20 cellular contexts compared by ENCODE assay signal in the genomic region with DNA sequence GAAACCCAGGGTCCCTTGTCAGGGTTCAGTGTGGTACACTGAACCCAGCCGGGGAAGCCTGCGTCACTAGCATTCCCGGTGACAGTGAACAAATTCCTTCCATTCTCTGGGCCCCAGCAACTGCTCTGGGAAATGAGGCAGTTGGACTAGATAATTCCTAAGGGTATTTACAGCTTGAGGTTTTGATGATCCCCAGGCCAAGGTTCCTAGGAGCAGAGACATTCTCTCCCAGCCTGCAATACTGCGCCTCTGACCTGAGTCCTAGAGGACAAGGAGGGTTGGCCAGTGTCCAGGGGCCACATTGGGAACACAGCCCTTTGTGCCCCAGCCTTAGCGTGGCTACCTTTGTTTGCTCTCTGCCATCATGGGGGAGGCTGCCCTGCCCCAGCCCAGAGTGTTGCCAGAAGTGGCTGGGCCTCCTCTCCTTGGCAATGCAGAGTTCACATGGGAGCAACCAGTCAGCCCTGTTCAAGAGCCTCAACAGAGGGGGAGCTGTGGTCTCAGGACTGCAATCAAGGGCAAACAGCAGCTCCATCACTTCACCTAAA.
A peak's percentile ranks its signal among the peaks of the same experiment; 100 is the strongest.
DNase-seq lines count a peak whose midpoint lies in the region; ATAC-seq, FAIRE-seq and TF ChIP-seq lines count a peak whose summit lies in the region.
"Had no signal": no experiment of that assay in that cellular context is flagged by ENCODE, and none has a peak within 500 bp of the region (broad histone marks: within the 10 kb centered on the region; RNA-seq: fewer than 3 reads in every experiment).

No MANE protein-coding gene starts in this region.

- no peak for FAIRE-seq in GM12878 (lab: Jason Lieb, UNC)
- FAIRE-seq: frontal cortex, G401.6 had no signal

- TF ChIP-seq RAD21 in GM12878 (IDR thresholded peaks at IDR 0.05; ENCODE audit: insufficient read depth, low read depth, low read length) = 0 out of 2 replicates have a peak, but pooled peaks have one; percentile 10

- SMC1A ChIA-PET in GM12878 (lab: Charles Lee; ENCODE audit: uncharacterized antibody, unreplicated experiment) = no interaction called here

- no peak overlapping the region for H4K8ac ChIP-seq in neuronal stem cell (ENCODE audit: low read depth, low read length)

- TF ChIP-seq EP300 in GM12878 (IDR thresholded peaks at IDR 0.05; ENCODE audit: borderline replicate concordance in 1 of 2, control insufficient read depth in 1 of 2, low read depth in 2 of 2, low read length in 2 of 2) = no peak

- no peaks in the 10 kb centered on the region for H4K20me1 ChIP-seq in GM12878 (ENCODE audit: control insufficient read depth, insufficient read depth)

- no peak overlapping the region for H2BK12ac ChIP-seq in neuronal stem cell (ENCODE audit: low read length)

- no peak overlapping the region for H3K4ac ChIP-seq in neuronal stem cell (ENCODE audit: low read length)

- no peaks in the 10 kb centered on the region for H3K36me3 ChIP-seq in GM12878 (ENCODE audit: control insufficient read depth in 2 of 2, insufficient read depth in 2 of 2, low read length in 1 of 2)
- no peaks in the 10 kb centered on the region for H3K36me3 ChIP-seq in neuronal stem cell (replicated peaks in 1 of 2; ENCODE audit: control insufficient read depth in 2 of 2, insufficient read depth in 2 of 2, low read length in 2 of 2)

- no peak overlapping the region for H2BK120ac ChIP-seq in neuronal stem cell (ENCODE audit: low read depth, low read length)

- H3K4me1 ChIP-seq in GM12878 (ENCODE audit: control insufficient read depth, insufficient read depth, low read length) = no peaks in the 10 kb centered on the region
- H3K4me1 ChIP-seq in neuronal stem cell (ENCODE audit: control insufficient read depth in 2 of 2, insufficient read depth in 1 of 2, low read depth in 1 of 2, low read length in 2 of 2) = peaks cover 0 to 3% of the 10 kb centered on the region in 2 donors

- TF ChIP-seq POLR2A in GM12878 (IDR thresholded peaks at IDR 0.05; ENCODE audit: low read depth, low read length) = no peak

- intact Hi-C loops in GM12878 (cut with micrococcal nuclease; ENCODE audit: unreplicated experiment) = no loop called here
- intact Hi-C loops in left cardiac atrium (cut with DNase I) = no loop called here

- peak; percentile 49 for DNase-seq in EH (ENCODE audit: low read depth)
- no peak for DNase-seq in GM12878 (ENCODE audit: low read depth, low spot score)
- DNase-seq in left cardiac atrium = peak; percentile 33
- DNase-seq in neuronal stem cell (ENCODE audit: low spot score) = no peak
- no peak for DNase-seq in hepatic stellate cell (ENCODE audit: low spot score)
- no peak for DNase-seq in effector CD8-positive, alpha-beta T cell (lab: John Stamatoyannopoulos, UW)
- no peak for DNase-seq in DMS53 treated with DMSO at 0.1 percent for 48 hours (lab: John Stamatoyannopoulos, UW; ENCODE audit: unreplicated experiment)
- no peak for DNase-seq in activated CD4-positive, alpha-beta T cell treated with anti-CD3 and anti-CD28 coated beads for 4 hours
- DNase-seq: activated CD8-positive, alpha-beta memory T cell treated with anti-CD3 and anti-CD28 coated beads for 24 hours; cortex of kidney; naive B cell; NCI-H1436; NCI-H774; PC-3; stimulated activated CD4-positive, alpha-beta T cell treated with anti-CD3 and anti-CD28 coated beads, Interleukin-2, amount 100 ng/mL, for 48 hours; T-helper 2 cell had no signal

- H3K18ac ChIP-seq in neuronal stem cell (ENCODE audit: low read length) = peak overlapping the region; percentile 63

- no peak overlapping the region for H2BK15ac ChIP-seq in neuronal stem cell (ENCODE audit: low read length)

- no peak overlapping the region for H3K14ac ChIP-seq in neuronal stem cell (ENCODE audit: low read length)

- no peak overlapping the region for H3K4me2 ChIP-seq in GM12878 (ENCODE audit: control insufficient read depth, insufficient read depth)
- H3K4me2 ChIP-seq in neuronal stem cell (ENCODE audit: insufficient read depth, low read length, poor library complexity, severe bottlenecking) = no peak overlapping the region

- CTCF ChIA-PET in GM12878 (lab: Yijun Ruan, JAX) = interaction anchor here (0.6 kb wide), 1 partner anchor 58 kb away, joined by 4 read pairs; no protein-coding TSS in a partner anchor

- 47% methylated on average over 5 of the region's 5 CpGs for WGBS in GM12878 (ENCODE audit: insufficient coverage, insufficient replicate concordance, low lambda C conversion rate, missing lambda C conversion rate)
- WGBS in neuronal stem cell (ENCODE audit: extremely low coverage in 2 of 2, insufficient read length in 2 of 2, insufficient replicate concordance in 1 of 2), 2 donors = no CpG with 5 or more reads among the region's 5 CpGs

- no peaks in the 10 kb centered on the region for H3K79me2 ChIP-seq in GM12878 (ENCODE audit: control insufficient read depth, insufficient read depth, low read length)

- in situ Hi-C loops in GM12878 (cut with MboI) = no loop called here

- H3K23ac ChIP-seq in neuronal stem cell (ENCODE audit: low read depth, low read length, poor library complexity) = no peak overlapping the region

- H2AK5ac ChIP-seq in neuronal stem cell (ENCODE audit: low read depth, low read length) = no peak overlapping the region

- ATAC-seq in GM12878 (no peak), left cardiac atrium (peak; percentile 34 to 41)
- ATAC-seq: HCT116, PC-3 had no signal

- H4K91ac ChIP-seq in neuronal stem cell (ENCODE audit: low read depth, low read length, poor library complexity) = no peak overlapping the region

- RAD21 ChIA-PET in GM12878 (lab: Charles Lee; ENCODE audit: unreplicated experiment) = no interaction called here

- no peaks in the 10 kb centered on the region for H3K27me3 ChIP-seq in GM12878 (replicated peaks in 1 of 2; ENCODE audit: control insufficient read depth in 2 of 2, insufficient read depth in 2 of 2, low read length in 1 of 2)
- H3K27me3 ChIP-seq in neuronal stem cell (ENCODE audit: control insufficient read depth in 3 of 3, insufficient read depth in 3 of 3, low read depth in 1 of 3, low read length in 3 of 3) = peaks cover 0 to 10% (median 0%) of the 10 kb centered on the region in 3 experiments

- no peaks in the 10 kb centered on the region for H3K79me1 ChIP-seq in neuronal stem cell (ENCODE audit: low read depth, low read length)

- no TSS peak for BruUV-seq in GM12878 (replicated peaks; lab: Mats Ljungman, UMichigan)

- H3K9ac ChIP-seq in GM12878 (ENCODE audit: control insufficient read depth, insufficient read depth, low read length) (no peak overlapping the region), neuronal stem cell (ENCODE audit: low read depth, low read length, poor library complexity) (no peak overlapping the region)

- H3K4me3 ChIP-seq in GM12878 (no peak overlapping the region), neuronal stem cell (ENCODE audit: low read length in 2 of 2) (no peak overlapping the region)
- H3K4me3 ChIP-seq: lung had no signal

- H3K27ac ChIP-seq in GM12878 (ENCODE audit: control insufficient read depth, insufficient read depth) (no peak overlapping the region), neuronal stem cell (replicated peaks; ENCODE audit: low read length) (no peak overlapping the region)

- H2BK5ac ChIP-seq in neuronal stem cell (ENCODE audit: low read length) = no peak overlapping the region

- POLR2A ChIA-PET in GM12878 (lab: Charles Lee) = no interaction called here

- H3K9me3 ChIP-seq in GM12878 (replicated peaks; ENCODE audit: control insufficient read depth, insufficient read depth, low read length) (no peaks in the 10 kb centered on the region), neuronal stem cell (replicated peaks in 1 of 2; ENCODE audit: control insufficient read depth in 2 of 2, insufficient read depth in 1 of 2, low read depth in 1 of 2, low read length in 2 of 2) (no peaks in the 10 kb centered on the region)

- H2AFZ ChIP-seq in GM12878 (ENCODE audit: control insufficient read depth, low read depth, low read length) (no peak overlapping the region), neuronal stem cell (ENCODE audit: low read length) (no peak overlapping the region)

- no peak for TF ChIP-seq CTCF in GM12878 (IDR thresholded peaks at IDR 0.05 in 2 of 3, conservative IDR thresholded peaks at IDR 0.05 in 1 of 3; ENCODE audit: control insufficient read depth in 2 of 3, extremely low read depth in 1 of 3, insufficient read depth in 1 of 3, low read depth in 3 of 3, low read length in 3 of 3)

TF ChIP-seq in GM12878, 131 proteins besides CTCF, POLR2A, EP300 and RAD21 (continues in another document):
- TF ChIP-seq BRCA1 (IDR thresholded peaks at IDR 0.05; ENCODE audit: low read depth, low read length) = no peak
- no peak for TF ChIP-seq WRNIP1 (IDR thresholded peaks at IDR 0.05; ENCODE audit: borderline replicate concordance, low read depth, low read length)
- no peak for TF ChIP-seq CREB1 (IDR thresholded peaks at IDR 0.05; ENCODE audit: low read depth)
- TF ChIP-seq SREBF1 (IDR thresholded peaks at IDR 0.05; ENCODE audit: low read length) = no peak
- no peak for TF ChIP-seq SRF (IDR thresholded peaks at IDR 0.05; ENCODE audit: low read depth in 2 of 2, low read length in 2 of 2)
- no peak for TF ChIP-seq HCFC1 (IDR thresholded peaks at IDR 0.05; ENCODE audit: low read length)
- TF ChIP-seq SPI1 (IDR thresholded peaks at IDR 0.05; ENCODE audit: borderline replicate concordance, insufficient read depth, low read depth, low read length) = no peak
- TF ChIP-seq, protein P1, sequence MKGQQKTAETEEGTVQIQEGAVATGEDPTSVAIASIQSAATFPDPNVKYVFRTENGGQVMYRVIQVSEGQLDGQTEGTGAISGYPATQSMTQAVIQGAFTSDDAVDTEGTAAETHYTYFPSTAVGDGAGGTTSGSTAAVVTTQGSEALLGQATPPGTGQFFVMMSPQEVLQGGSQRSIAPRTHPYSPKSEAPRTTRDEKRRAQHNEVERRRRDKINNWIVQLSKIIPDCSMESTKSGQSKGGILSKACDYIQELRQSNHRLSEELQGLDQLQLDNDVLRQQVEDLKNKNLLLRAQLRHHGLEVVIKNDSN (IDR thresholded peaks at IDR 0.05; ENCODE audit: borderline replicate concordance, extremely low read length, insufficient read depth, low read depth, low read length) = no peak
- no peak for TF ChIP-seq POLR2AphosphoS2 (IDR thresholded peaks at IDR 0.05; ENCODE audit: low read depth, low read length)
- TF ChIP-seq NRF1 (conservative IDR thresholded peaks at IDR 0.05; ENCODE audit: low read depth, low read length) = no peak
- no peak for TF ChIP-seq RUNX3 (IDR thresholded peaks at IDR 0.05; ENCODE audit: low read length)
- TF ChIP-seq POU2F2 (IDR thresholded peaks at IDR 0.05; ENCODE audit: borderline replicate concordance, low read depth, low read length) = no peak

Comparison
In these comparisons a context has a peak if more than half of its experiments do, and no peak if none do; other contexts are left out.
1. DNase-seq: peak in EH (single experiment) and left cardiac atrium (single experiment); none in GM12878 (single experiment), neuronal stem cell (single experiment), hepatic stellate cell (single experiment), effector CD8-positive, alpha-beta T cell (single experiment), DMS53 treated with DMSO at 0.1 percent for 48 hours (single experiment) and activated CD4-positive, alpha-beta T cell treated with anti-CD3 and anti-CD28 coated beads for 4 hours (0 of 2).